1 cellular context compared by ENCODE assay signal in genomic region chr6:144578385-144579350, GRCh38.
TF ChIP-seq lines count a peak whose summit lies in the region.

No MANE protein-coding gene starts in this region.

TF ChIP-seq in HepG2, 621 proteins besides CTCF, POLR2A, EP300 and RAD21 (continued from another document):
- peak; percentile 44 for TF ChIP-seq CBX1 (IDR thresholded peaks at IDR 0.05; ENCODE audit: low read depth)
- TF ChIP-seq THYN1 (CRISPR knock-in tag; IDR thresholded peaks at IDR 0.05; ENCODE audit: borderline replicate concordance, low read depth) = no peak
- no peak for TF ChIP-seq SETDB1 (CRISPR knock-in tag; IDR thresholded peaks at IDR 0.05; ENCODE audit: borderline replicate concordance)
- no peak for TF ChIP-seq KMT2A (CRISPR knock-in tag; IDR thresholded peaks at IDR 0.05)
- TF ChIP-seq MXD4 (CRISPR knock-in tag; IDR thresholded peaks at IDR 0.05) = no peak
- no peak for TF ChIP-seq RELA (CRISPR knock-in tag; IDR thresholded peaks at IDR 0.05)
- TF ChIP-seq MAZ (IDR thresholded peaks at IDR 0.05; ENCODE audit: borderline replicate concordance, low read depth, low read length) = no peak
- no peak for TF ChIP-seq MAZ (CRISPR knock-in tag; IDR thresholded peaks at IDR 0.05; ENCODE audit: low read depth)
- no peak for TF ChIP-seq ZNF280B (CRISPR knock-in tag; IDR thresholded peaks at IDR 0.05; ENCODE audit: borderline replicate concordance)
- no peak for TF ChIP-seq ZBTB7A (CRISPR knock-in tag; IDR thresholded peaks at IDR 0.05)
- TF ChIP-seq MYPOP (CRISPR knock-in tag; IDR thresholded peaks at IDR 0.05) = no peak
- TF ChIP-seq PTBP1 (IDR thresholded peaks at IDR 0.05; ENCODE audit: low read depth, low read length, poor library complexity, severe bottlenecking) = no peak
- TF ChIP-seq MAFF (IDR thresholded peaks at IDR 0.05; ENCODE audit: low read depth, low read length) = no peak
- TF ChIP-seq ZNF720 (CRISPR knock-in tag; IDR thresholded peaks at IDR 0.05) = no peak
- no peak for TF ChIP-seq RARG (CRISPR knock-in tag; IDR thresholded peaks at IDR 0.05; ENCODE audit: low read depth)
- no peak for TF ChIP-seq ZFP36 (IDR thresholded peaks at IDR 0.05; ENCODE audit: borderline replicate concordance, low read depth, low read length, partially characterized antibody)
- peak; percentile 64; the same call in 1 of the 2 replicates for TF ChIP-seq ZNF761 (CRISPR knock-in tag; conservative IDR thresholded peaks at IDR 0.05)
- no peak for TF ChIP-seq GTF2F1 (IDR thresholded peaks at IDR 0.05; ENCODE audit: low read length)
- TF ChIP-seq TAF1 (CRISPR knock-in tag; IDR thresholded peaks at IDR 0.05) = no peak
